ENCODE assay signal across 7 cellular contexts in the genomic region with DNA sequence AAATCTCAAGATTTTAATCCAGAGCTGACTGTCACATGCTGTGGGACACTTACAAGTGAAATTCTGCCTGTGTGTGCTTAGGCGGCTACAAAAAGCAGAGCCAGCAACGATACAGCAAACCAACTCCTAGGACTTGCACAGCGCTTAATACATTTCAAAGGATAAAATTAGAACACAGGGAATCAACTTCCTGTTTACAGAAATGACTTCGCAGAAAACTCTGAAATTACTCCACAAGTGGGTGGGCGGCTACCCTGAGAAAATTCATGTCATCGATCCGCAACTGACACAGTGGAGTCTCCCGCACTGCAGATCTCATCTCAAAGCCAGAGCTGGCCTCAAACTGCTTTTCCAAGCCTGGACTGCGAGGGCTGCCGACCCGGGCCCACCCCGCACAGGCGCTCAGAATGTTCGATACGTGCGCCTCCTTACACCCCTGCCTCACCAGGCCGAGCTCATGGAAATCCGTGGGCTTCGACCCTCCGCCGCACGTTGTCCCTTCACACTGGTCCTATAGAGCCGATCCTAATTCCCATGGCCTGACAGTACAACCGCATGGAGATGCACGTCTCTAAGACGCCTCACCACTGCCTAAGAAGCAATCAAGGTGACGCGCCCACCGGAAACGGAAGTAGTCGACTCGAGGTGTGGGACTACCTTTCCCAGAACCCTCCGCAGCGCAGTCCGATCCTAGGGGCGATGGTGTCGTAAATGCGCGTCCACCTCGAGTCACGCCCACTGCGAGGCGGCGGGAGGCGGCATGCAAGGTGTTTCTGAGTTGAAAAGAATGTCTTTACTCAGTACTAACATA. TPM values are rescaled to one million over a fixed set of nuclear protein-coding genes. Genes with fewer than 3 reads are reported as not detected.
A peak's percentile ranks its signal among the peaks of the same experiment; 100 is the strongest.
DNase-seq lines count a peak whose midpoint lies in the region; ATAC-seq and TF ChIP-seq lines count a peak whose summit lies in the region.

A gene (minus strand): TSS at position 609 of the 811 bp plus-strand sequence. CDS start 5,625 bp downstream, outside the sequence.

- ATAC-seq in foreskin keratinocyte (peak; percentile 94), HG03196 (IDR thresholded peaks at IDR 0.05; ENCODE audit: unreplicated experiment) (no peak)
- ATAC-seq in stimulated activated memory B cell treated with anti-CD40 and anti-IgM and Interleukin-4, amounts not matched to agents 10 μg/mL and 1 μg/mL and 100 μg/mL, for 72 hours = peak; percentile 95

- no peaks in the 10 kb centered on the region for H3K27me3 ChIP-seq in foreskin keratinocyte

- H3K27ac ChIP-seq in foreskin keratinocyte = peak within 1 kb of the TSS; percentile 41

- peak; percentile 90 for DNase-seq in H4 (ENCODE audit: low spot score)
- DNase-seq in activated gamma-delta T cell treated with anti-CD3 and anti-CD28 coated beads, Interleukin-2, amount 50 U/mL, for 16 hours (ENCODE audit: low read depth) = peak; percentile 38
- peak; percentile 79 to 91 for DNase-seq in foreskin keratinocyte

- peak within 1 kb of the TSS; percentile 50 to 77 (median 64) for H3K27ac Mint-ChIP-seq in nephron
- peak within 1 kb of the TSS; percentile 74 for H3K27ac Mint-ChIP-seq in stimulated activated memory B cell treated with anti-CD40 and anti-IgM and Interleukin-4, amounts not matched to agents 10 μg/mL and 1 μg/mL and 100 μg/mL, for 72 hours

- peaks cover 74% of the 10 kb centered on the region for H3K9me3 Mint-ChIP-seq in nephron
- peaks cover 51% of the 10 kb centered on the region for H3K9me3 Mint-ChIP-seq in stimulated activated memory B cell treated with anti-CD40 and anti-IgM and Interleukin-4, amounts not matched to agents 10 μg/mL and 1 μg/mL and 100 μg/mL, for 72 hours

- peaks cover 5% of the 10 kb centered on the region for H3K4me1 Mint-ChIP-seq in nephron
- H3K4me1 Mint-ChIP-seq in stimulated activated memory B cell treated with anti-CD40 and anti-IgM and Interleukin-4, amounts not matched to agents 10 μg/mL and 1 μg/mL and 100 μg/mL, for 72 hours = peaks cover 6% of the 10 kb centered on the region

- H3K27me3 Mint-ChIP-seq in nephron (ENCODE audit: low read depth) = no peaks in the 10 kb centered on the region
- peaks cover 21% of the 10 kb centered on the region for H3K27me3 Mint-ChIP-seq in stimulated activated memory B cell treated with anti-CD40 and anti-IgM and Interleukin-4, amounts not matched to agents 10 μg/mL and 1 μg/mL and 100 μg/mL, for 72 hours

- TF ChIP-seq CTCF in foreskin keratinocyte (conservative IDR thresholded peaks at IDR 0.05) (no peak), nephron (IDR thresholded peaks at IDR 0.05; ENCODE audit: unreplicated experiment in 3 of 3) (no peak)

- H3K4me3 Mint-ChIP-seq in nephron = peak within 1 kb of the TSS; percentile 93 to 98 (median 97)
- H3K4me3 Mint-ChIP-seq in stimulated activated memory B cell treated with anti-CD40 and anti-IgM and Interleukin-4, amounts not matched to agents 10 μg/mL and 1 μg/mL and 100 μg/mL, for 72 hours = peak within 1 kb of the TSS; percentile 87

- peaks cover 50% of the 10 kb centered on the region for H3K36me3 Mint-ChIP-seq in nephron (ENCODE audit: low read depth)
- peaks cover 70% of the 10 kb centered on the region for H3K36me3 Mint-ChIP-seq in stimulated activated memory B cell treated with anti-CD40 and anti-IgM and Interleukin-4, amounts not matched to agents 10 μg/mL and 1 μg/mL and 100 μg/mL, for 72 hours

- peaks cover 8% of the 10 kb centered on the region for H3K4me1 ChIP-seq in foreskin keratinocyte

TF ChIP-seq in PFSK-1, 5 proteins besides CTCF, POLR2A, EP300 and RAD21:
- TF ChIP-seq TAF1 (IDR thresholded peaks at IDR 0.05; ENCODE audit: borderline replicate concordance, insufficient read depth, low read length) = no peak
- peak; percentile 77 for TF ChIP-seq FOXP2 (optimal IDR thresholded peaks at IDR 0.05; ENCODE audit: borderline replicate concordance, extremely low read depth, extremely low read length, insufficient read depth)
- TF ChIP-seq, protein P1, sequence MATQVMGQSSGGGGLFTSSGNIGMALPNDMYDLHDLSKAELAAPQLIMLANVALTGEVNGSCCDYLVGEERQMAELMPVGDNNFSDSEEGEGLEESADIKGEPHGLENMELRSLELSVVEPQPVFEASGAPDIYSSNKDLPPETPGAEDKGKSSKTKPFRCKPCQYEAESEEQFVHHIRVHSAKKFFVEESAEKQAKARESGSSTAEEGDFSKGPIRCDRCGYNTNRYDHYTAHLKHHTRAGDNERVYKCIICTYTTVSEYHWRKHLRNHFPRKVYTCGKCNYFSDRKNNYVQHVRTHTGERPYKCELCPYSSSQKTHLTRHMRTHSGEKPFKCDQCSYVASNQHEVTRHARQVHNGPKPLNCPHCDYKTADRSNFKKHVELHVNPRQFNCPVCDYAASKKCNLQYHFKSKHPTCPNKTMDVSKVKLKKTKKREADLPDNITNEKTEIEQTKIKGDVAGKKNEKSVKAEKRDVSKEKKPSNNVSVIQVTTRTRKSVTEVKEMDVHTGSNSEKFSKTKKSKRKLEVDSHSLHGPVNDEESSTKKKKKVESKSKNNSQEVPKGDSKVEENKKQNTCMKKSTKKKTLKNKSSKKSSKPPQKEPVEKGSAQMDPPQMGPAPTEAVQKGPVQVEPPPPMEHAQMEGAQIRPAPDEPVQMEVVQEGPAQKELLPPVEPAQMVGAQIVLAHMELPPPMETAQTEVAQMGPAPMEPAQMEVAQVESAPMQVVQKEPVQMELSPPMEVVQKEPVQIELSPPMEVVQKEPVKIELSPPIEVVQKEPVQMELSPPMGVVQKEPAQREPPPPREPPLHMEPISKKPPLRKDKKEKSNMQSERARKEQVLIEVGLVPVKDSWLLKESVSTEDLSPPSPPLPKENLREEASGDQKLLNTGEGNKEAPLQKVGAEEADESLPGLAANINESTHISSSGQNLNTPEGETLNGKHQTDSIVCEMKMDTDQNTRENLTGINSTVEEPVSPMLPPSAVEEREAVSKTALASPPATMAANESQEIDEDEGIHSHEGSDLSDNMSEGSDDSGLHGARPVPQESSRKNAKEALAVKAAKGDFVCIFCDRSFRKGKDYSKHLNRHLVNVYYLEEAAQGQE (IDR thresholded peaks at IDR 0.05; ENCODE audit: insufficient read depth in 1 of 2, low read depth in 2 of 2, low read length in 2 of 2) = 0 out of 4 replicates have a peak, but pooled peaks of 1 of the 2 experiments have one; percentile 11
- TF ChIP-seq POLR2AphosphoS5 (IDR thresholded peaks at IDR 0.05; ENCODE audit: low read depth, low read length) = peak; percentile 71
- peak; percentile 87; the same call in 1 of the 2 replicates for TF ChIP-seq SIN3A (IDR thresholded peaks at IDR 0.05; ENCODE audit: borderline replicate concordance, insufficient read depth, low read length)
TF ChIP-seq in PFSK-1: peak in this region for 4.

RNA-seq across cellular contexts. Expression of the gene that starts here (rescaled TPM):
- 6.6 and 9.9 TPM in 2 replicates for total RNA-seq in H4 (2014; rRNA removed; shearing (Covaris generic))
- 1.3 TPM for polyA plus RNA-seq in PFSK-1 (2012; ENCODE audit: insufficient read length, low read depth)
- 6.7 and 7.0 TPM in 2 replicates for total RNA-seq in foreskin keratinocyte
- polyA plus RNA-seq in foreskin keratinocyte = 1.5 and 1.8 TPM in 2 replicates

Comparison
In these comparisons a context has a peak if more than half of its experiments do, and no peak if none do; other contexts are left out.
1. DNase-seq: peak in every context shown above with its lines; median percentile 90 in H4; 85 in foreskin keratinocyte; 38 in activated gamma-delta T cell treated with anti-CD3 and anti-CD28 coated beads, Interleukin-2, amount 50 U/mL, for 16 hours.